ENCODE assay signal across 8 cellular contexts in genomic region chr20:47354710-47355488, GRCh38. TPM values are rescaled to one million over a fixed set of nuclear protein-coding genes. Genes with fewer than 3 reads are reported as not detected.
A peak's percentile ranks its signal among the peaks of the same experiment; 100 is the strongest.
DNase-seq lines count a peak whose midpoint lies in the region; ATAC-seq and TF ChIP-seq lines count a peak whose summit lies in the region.

No MANE protein-coding gene starts in this region.

- DNase-seq in D341Med (ENCODE audit: low spot score) (peak; percentile 1), NCI-H146 treated with DMSO at 0.1 percent for 48 hours (lab: John Stamatoyannopoulos, UW; ENCODE audit: unreplicated experiment) (peak; percentile 19), cerebellar cortex (ENCODE audit: low spot score) (peak; percentile 47), AG08396 (ENCODE audit: low spot score) (no peak), SHP77 (lab: John Stamatoyannopoulos, UW) (no peak), type B pancreatic cell (ENCODE audit: extremely low spot score, unreplicated experiment) (no peak)
- no peak for DNase-seq in natural killer cell treated with Interleukin-12 subunit alpha and Interleukin-12 subunit beta and Interleukin-15 and Interleukin-18, amount 100 ng/mL, for 72 hours (ENCODE audit: low spot score)

- H3K36me3 Mint-ChIP-seq in natural killer cell treated with Interleukin-12 subunit alpha and Interleukin-12 subunit beta and Interleukin-15 and Interleukin-18, amount 100 ng/mL, for 72 hours = peaks cover 14% of the 10 kb centered on the region
- H3K36me3 Mint-ChIP-seq in type B pancreatic cell = no peaks in the 10 kb centered on the region

- H3K9me3 Mint-ChIP-seq in natural killer cell treated with Interleukin-12 subunit alpha and Interleukin-12 subunit beta and Interleukin-15 and Interleukin-18, amount 100 ng/mL, for 72 hours = no peaks in the 10 kb centered on the region
- no peaks in the 10 kb centered on the region for H3K9me3 Mint-ChIP-seq in type B pancreatic cell

- H3K4me3 Mint-ChIP-seq in natural killer cell treated with Interleukin-12 subunit alpha and Interleukin-12 subunit beta and Interleukin-15 and Interleukin-18, amount 100 ng/mL, for 72 hours = peak overlapping the region; percentile 97
- H3K4me3 Mint-ChIP-seq in type B pancreatic cell = no peak overlapping the region

- H3K4me1 Mint-ChIP-seq in natural killer cell treated with Interleukin-12 subunit alpha and Interleukin-12 subunit beta and Interleukin-15 and Interleukin-18, amount 100 ng/mL, for 72 hours (ENCODE audit: low read depth in 2 of 2) = peaks cover 44 to 59% of the 10 kb centered on the region in 2 donors
- H3K4me1 Mint-ChIP-seq in type B pancreatic cell (ENCODE audit: unreplicated experiment) = peaks cover 61% of the 10 kb centered on the region

- no peak for ATAC-seq in natural killer cell treated with Interleukin-12 subunit alpha and Interleukin-12 subunit beta and Interleukin-15 and Interleukin-18, amount 100 ng/mL, for 72 hours
- no peak for ATAC-seq in HG03354 (IDR thresholded peaks at IDR 0.05; ENCODE audit: poor library complexity, severe bottlenecking, unreplicated experiment)

- peak overlapping the region in 1 of 2 donors; percentile 99 for H3K27ac Mint-ChIP-seq in natural killer cell treated with Interleukin-12 subunit alpha and Interleukin-12 subunit beta and Interleukin-15 and Interleukin-18, amount 100 ng/mL, for 72 hours
- H3K27ac Mint-ChIP-seq in type B pancreatic cell = no peak overlapping the region

- TF ChIP-seq CTCF in type B pancreatic cell (conservative IDR thresholded peaks at IDR 0.05) = no peak

- no peaks in the 10 kb centered on the region for H3K27me3 Mint-ChIP-seq in natural killer cell treated with Interleukin-12 subunit alpha and Interleukin-12 subunit beta and Interleukin-15 and Interleukin-18, amount 100 ng/mL, for 72 hours
- no peaks in the 10 kb centered on the region for H3K27me3 Mint-ChIP-seq in type B pancreatic cell

RNA-seq across cellular contexts. Expression of gene ZMYND8, which starts 1.6 kb away (rescaled TPM):
- 10 to 100 TPM; 42.1 to 65.7 TPM for total RNA-seq in natural killer cell treated with Interleukin-12 subunit alpha and Interleukin-12 subunit beta and Interleukin-15 and Interleukin-18, amount 100 ng/mL, for 72 hours
- total RNA-seq in type B pancreatic cell (ENCODE audit: low replicate concordance) = 38.9 and 58.9 TPM in 2 replicates

Comparison
In these comparisons a context has a peak if more than half of its experiments do, and no peak if none do; other contexts are left out.
1. DNase-seq: peak in D341Med (single experiment), NCI-H146 treated with DMSO at 0.1 percent for 48 hours (single experiment) and cerebellar cortex (single experiment); none in natural killer cell treated with Interleukin-12 subunit alpha and Interleukin-12 subunit beta and Interleukin-15 and Interleukin-18, amount 100 ng/mL, for 72 hours (single experiment), AG08396 (single experiment), SHP77 (0 of 2) and type B pancreatic cell (single experiment).